10 cellular contexts compared by ENCODE assay signal in the genomic region with DNA sequence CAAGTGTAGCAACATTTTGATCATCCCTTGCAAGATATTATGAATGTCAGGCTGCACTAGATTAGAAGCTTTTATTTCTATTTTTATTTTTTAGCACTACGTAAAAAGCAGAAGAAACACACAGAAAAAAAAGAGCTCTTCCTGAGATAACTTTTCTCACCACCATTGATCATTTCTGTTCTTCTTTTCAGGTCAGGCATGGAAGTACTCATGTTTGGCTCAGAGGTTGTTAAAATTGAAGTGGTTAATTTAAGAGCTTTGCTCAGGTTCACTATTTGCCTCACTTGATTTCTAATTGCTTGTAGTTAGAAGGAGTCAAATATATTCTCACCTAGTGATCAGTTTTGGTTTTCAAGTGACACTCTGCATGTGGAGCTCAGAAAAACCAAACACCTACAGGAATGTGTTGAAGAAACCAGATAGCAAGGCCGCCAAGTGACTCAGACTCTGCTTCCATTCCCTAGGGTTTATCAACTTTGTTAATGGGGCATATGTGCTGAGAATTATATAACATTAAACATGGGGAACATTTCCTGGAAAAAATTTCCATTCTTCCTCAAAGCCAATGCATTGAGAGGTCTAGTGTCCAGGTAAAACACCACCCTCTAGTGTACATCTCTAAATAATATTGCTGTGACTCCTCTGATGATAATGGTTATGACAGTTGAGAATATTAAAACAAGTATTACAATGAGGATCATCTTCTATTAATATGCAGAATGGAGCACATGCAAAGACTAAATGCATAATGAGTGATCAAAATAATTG.
DNase-seq lines count a peak whose midpoint lies in the region; ATAC-seq, FAIRE-seq and TF ChIP-seq lines count a peak whose summit lies in the region.
"Had no signal": no experiment of that assay in that cellular context is flagged by ENCODE, and none has a peak within 500 bp of the region (broad histone marks: within the 10 kb centered on the region; RNA-seq: fewer than 3 reads in every experiment).

No MANE protein-coding gene starts in this region.

- no peaks in the 10 kb centered on the region for H3K27me3 ChIP-seq in bronchial epithelial cell (ENCODE audit: control insufficient read depth, insufficient read depth, low read length)
- H3K27me3 ChIP-seq: gastrocnemius medialis had no signal

- no peaks in the 10 kb centered on the region for H3K36me3 ChIP-seq in bronchial epithelial cell (ENCODE audit: control insufficient read depth, insufficient read depth, low read length)
- H3K36me3 ChIP-seq: gastrocnemius medialis had no signal

- ATAC-seq in stimulated activated naive B cell treated with anti-CD40 and anti-IgM and Interleukin-4, amounts not matched to agents 10 μg/mL and 1 μg/mL and 100 μg/mL, for 72 hours (replicated peaks): peak; percentile 29 to 45
- ATAC-seq in HG03045 (IDR thresholded peaks at IDR 0.05; ENCODE audit: unreplicated experiment): no peak

- peak overlapping the region in 1 of 2 donors; percentile 32 for H3K4me3 Mint-ChIP-seq in stimulated activated naive B cell treated with anti-CD40 and anti-IgM and Interleukin-4, amounts not matched to agents 10 μg/mL and 1 μg/mL and 100 μg/mL, for 72 hours

- H3K4me3 ChIP-seq in LNCaP clone FGC (ENCODE audit: low read depth, low read length) (no peak overlapping the region), bronchial epithelial cell (ENCODE audit: low read depth, low read length) (no peak overlapping the region)
- H3K4me3 ChIP-seq: gastrocnemius medialis had no signal

- TF ChIP-seq CTCF in LNCaP clone FGC (IDR thresholded peaks at IDR 0.05; ENCODE audit: control insufficient read depth, extremely low read depth, insufficient read depth): peak; percentile 49
- TF ChIP-seq CTCF in bronchial epithelial cell (IDR thresholded peaks at IDR 0.05; ENCODE audit: insufficient read depth, low read length, severe bottlenecking): peak; percentile 22

- H3K27ac Mint-ChIP-seq in stimulated activated naive B cell treated with anti-CD40 and anti-IgM and Interleukin-4, amounts not matched to agents 10 μg/mL and 1 μg/mL and 100 μg/mL, for 72 hours: peak overlapping the region; percentile 10

- no peaks in the 10 kb centered on the region for H3K36me3 Mint-ChIP-seq in stimulated activated naive B cell treated with anti-CD40 and anti-IgM and Interleukin-4, amounts not matched to agents 10 μg/mL and 1 μg/mL and 100 μg/mL, for 72 hours

- H3K27me3 Mint-ChIP-seq in stimulated activated naive B cell treated with anti-CD40 and anti-IgM and Interleukin-4, amounts not matched to agents 10 μg/mL and 1 μg/mL and 100 μg/mL, for 72 hours: no peaks in the 10 kb centered on the region

- no peaks in the 10 kb centered on the region for H3K9me3 Mint-ChIP-seq in stimulated activated naive B cell treated with anti-CD40 and anti-IgM and Interleukin-4, amounts not matched to agents 10 μg/mL and 1 μg/mL and 100 μg/mL, for 72 hours

- FAIRE-seq in bronchial epithelial cell (lab: Jason Lieb, UNC): no peak
- FAIRE-seq: HTR-8/SVneo had no signal

- H3K4me1 Mint-ChIP-seq in stimulated activated naive B cell treated with anti-CD40 and anti-IgM and Interleukin-4, amounts not matched to agents 10 μg/mL and 1 μg/mL and 100 μg/mL, for 72 hours: peaks cover 18 to 29% of the 10 kb centered on the region in 2 donors

- DNase-seq in NCI-H82 (lab: John Stamatoyannopoulos, UW): peak; percentile 2
- DNase-seq in NCI-H82 treated with DMSO at 0.1 percent for 48 hours (lab: John Stamatoyannopoulos, UW; ENCODE audit: unreplicated experiment): no peak
- no peak for DNase-seq in LNCaP clone FGC (ENCODE audit: low read depth)
- peak; percentile 42 for DNase-seq in bronchial epithelial cell (ENCODE audit: low read depth)
- DNase-seq in stimulated activated naive B cell treated with anti-CD40 and anti-IgM and Interleukin-4, amounts not matched to agents 10 μg/mL and 1 μg/mL and 100 μg/mL, for 72 hours: no peak
- no peak for DNase-seq in NCI-H1694 treated with DMSO at 0.1 percent for 48 hours (lab: John Stamatoyannopoulos, UW)
- no peak for DNase-seq in stimulated activated naive CD4-positive, alpha-beta T cell (lab: John Stamatoyannopoulos, UW)
- DNase-seq: gastrocnemius medialis had no signal

Comparison
In these comparisons a context has a peak if more than half of its experiments do, and no peak if none do; other contexts are left out.
1. DNase-seq: peak in NCI-H82 (single experiment) and bronchial epithelial cell (single experiment); none in NCI-H82 treated with DMSO at 0.1 percent for 48 hours (single experiment), LNCaP clone FGC (single experiment), stimulated activated naive B cell treated with anti-CD40 and anti-IgM and Interleukin-4, amounts not matched to agents 10 μg/mL and 1 μg/mL and 100 μg/mL, for 72 hours (single experiment), NCI-H1694 treated with DMSO at 0.1 percent for 48 hours (single experiment) and stimulated activated naive CD4-positive, alpha-beta T cell (0 of 6).